In genomic region chr9:14790628-14791027, GRCh38 we compare ENCODE assay signal across 28 cellular contexts.
"Had no signal": no experiment of that assay in that cellular context is flagged by ENCODE, and none has a peak within 500 bp of the region (broad histone marks: within the 10 kb centered on the region; RNA-seq: fewer than 3 reads in every experiment).

No MANE protein-coding gene starts in this region.

- H3K27me3 ChIP-seq: adrenal gland, ascending aorta, breast epithelium, cardiac muscle cell, colonic mucosa had no signal

- H3K27ac ChIP-seq: adrenal gland, ascending aorta, breast epithelium, cardiac muscle cell, colonic mucosa had no signal

- H3K9me3 ChIP-seq: adrenal gland, ascending aorta, breast epithelium, colonic mucosa had no signal

- H3K4me1 ChIP-seq: adrenal gland, ascending aorta, breast epithelium, colonic mucosa had no signal

- ATAC-seq: activated CD4-positive, alpha-beta T cell treated with anti-CD3 and anti-CD28 coated beads for 36 hours; activated CD8-positive, alpha-beta memory T cell treated with anti-CD3 and anti-CD28 coated beads, Interleukin-2, amount 10 ng/mL, durations not matched to agents 7 days and 5 days; activated CD8-positive, alpha-beta T cell treated with anti-CD3 and anti-CD28 coated beads, Interleukin-2, amount 10 ng/mL, durations not matched to agents 7 days and 5 days; activated naive CD8-positive, alpha-beta T cell treated with anti-CD3 and anti-CD28 coated beads, Interleukin-2, amount 50 U/mL, for 24 hours; esophagus mucosa had no signal

- H3K36me3 ChIP-seq: adrenal gland, breast epithelium, colonic mucosa had no signal

- DNase-seq: activated CD4-positive, alpha-beta memory T cell treated with anti-CD3 and anti-CD28 coated beads for 36 hours; activated CD4-positive, alpha-beta T cell treated with anti-CD3 and anti-CD28 coated beads for 36 hours; activated CD4-positive, alpha-beta T cell treated with anti-CD3 and anti-CD28 coated beads, Interleukin-2, amount 10 ng/mL, durations not matched to agents 24 days and 14 days; activated CD4-positive, CD25-positive, alpha-beta regulatory T cell; activated CD4-positive, CD25-positive, alpha-beta regulatory T cell treated with anti-CD3 and anti-CD28 coated beads, Interleukin-2, amount 50 U/mL, for 72 hours; activated CD8-positive, alpha-beta memory T cell treated with anti-CD3 and anti-CD28 coated beads, Interleukin-2, amount 10 ng/mL, durations not matched to agents 7 days and 5 days; activated CD8-positive, alpha-beta memory T cell treated with anti-CD3 and anti-CD28 coated beads, Interleukin-2, amount 50 U/mL, for 4 hours; activated CD8-positive, alpha-beta T cell treated with anti-CD3 and anti-CD28 coated beads, Interleukin-2, amount 10 ng/mL, durations not matched to agents 7 days and 5 days; activated effector memory CD4-positive, alpha-beta T cell treated with anti-CD3 and anti-CD28 coated beads, Interleukin-2, amount 50 U/mL, for 16 hours; activated naive CD4-positive, alpha-beta T cell treated with anti-CD3 and anti-CD28 coated beads for 36 hours; activated naive CD8-positive, alpha-beta T cell treated with anti-CD3 and anti-CD28 coated beads for 36 hours; activated naive CD8-positive, alpha-beta T cell treated with anti-CD3 and anti-CD28 coated beads, Interleukin-2, amount 50 U/mL, for 24 hours; activated T-cell treated with anti-CD3 and anti-CD28 coated beads, Interleukin-2, amount 50 U/mL, for 1 hour; activated T-cell treated with anti-CD3 and anti-CD28 coated beads, Interleukin-2, amount 50 U/mL, for 48 hours; adrenal gland; amygdala; central memory CD4-positive, alpha-beta T cell; cerebellar nuclear complex; colonic mucosa; effector memory CD4-positive, alpha-beta T cell; endodermal cell; foreskin fibroblast; head of caudate nucleus; T-helper 2 cell had no signal

- H3K4me3 ChIP-seq: adrenal gland, ascending aorta, breast epithelium, cardiac muscle cell, colonic mucosa had no signal
